ENCODE assay signal across 8 cellular contexts in the genomic region with DNA sequence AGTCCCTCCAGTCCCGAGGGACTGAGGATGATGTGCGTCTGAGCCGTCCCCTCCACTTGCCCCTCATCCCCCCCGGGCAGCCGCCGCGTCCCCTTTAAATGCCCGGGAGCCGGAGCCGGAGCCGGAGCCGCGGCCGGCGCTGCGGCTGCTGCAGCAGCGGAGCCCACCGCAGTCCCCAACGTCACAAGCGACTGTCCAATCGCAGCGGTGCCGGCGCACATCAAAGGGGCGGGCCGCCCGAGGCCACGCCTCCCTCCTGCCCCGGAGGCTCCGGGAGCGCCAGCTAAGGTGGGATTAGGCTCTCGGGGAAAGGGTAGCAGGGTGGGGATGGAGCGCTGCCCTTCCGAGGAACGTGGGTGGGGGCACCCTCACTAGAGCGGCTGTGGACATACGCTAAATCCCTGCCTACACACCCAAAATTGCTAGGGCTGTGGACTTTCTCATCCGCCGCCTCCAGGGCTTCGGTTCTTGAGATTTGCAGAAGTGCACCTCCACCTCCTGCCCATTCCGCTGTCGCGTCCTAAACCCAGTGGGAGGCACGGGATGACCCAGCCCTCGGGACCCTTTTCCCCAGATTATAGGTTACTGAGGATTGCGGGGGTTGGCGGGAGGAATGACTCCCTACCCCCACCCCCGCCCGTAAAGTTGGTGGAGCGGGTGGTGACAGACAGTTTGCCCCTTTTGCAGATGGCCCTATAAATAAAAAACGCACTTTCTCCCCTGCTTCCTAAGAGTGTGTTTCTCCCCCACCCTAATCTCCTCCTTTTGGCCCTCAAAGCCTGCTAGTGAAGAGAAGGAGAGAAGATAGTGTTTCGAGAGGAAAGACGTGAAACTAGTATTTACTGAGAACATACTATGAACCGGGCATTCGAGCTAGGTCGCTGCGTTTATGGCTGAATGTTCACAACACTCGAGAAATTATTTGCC. TPM values are rescaled to one million over a fixed set of nuclear protein-coding genes. Genes with fewer than 3 reads are reported as not detected.
DNase-seq lines count a peak whose midpoint lies in the region; ATAC-seq and TF ChIP-seq lines count a peak whose summit lies in the region.

Gene PHOSPHO1 (minus strand): TSS at position 152 of the 927 bp plus-strand sequence. CDS start 4,096 bp downstream, outside the sequence.

- DNase-seq in COR-L47 (lab: John Stamatoyannopoulos, UW): peak; percentile 38
- peak; percentile 84 to 94 (median 87) for DNase-seq in Peyer's patch
- peak; percentile 65 to 77 for DNase-seq in activated T-helper 1 cell treated with anti-CD3 and anti-CD28 coated beads, Interleukin-2, amount 50 U/mL, for 16 hours (ENCODE audit: low read depth in 1 of 2, low spot score in 1 of 2)
- peak; percentile 81 for DNase-seq in fibroblast of pulmonary artery (ENCODE audit: low read depth)
- peak; percentile 83 for DNase-seq in stimulated activated naive CD4-positive, alpha-beta T cell treated with Interleukin-2 at 50 U/mL for 16 hours (lab: John Stamatoyannopoulos, UW)

- peaks cover 73% of the 10 kb centered on the region for H3K27me3 Mint-ChIP-seq in nephron (ENCODE audit: low read depth)

- no peaks in the 10 kb centered on the region for H3K4me1 ChIP-seq in HUES64 (ENCODE audit: insufficient read depth, low read length)
- peaks cover 0 to 10% (median 7%) of the 10 kb centered on the region in 4 donors for H3K4me1 ChIP-seq in Peyer's patch

- no peaks in the 10 kb centered on the region for H3K9me3 Mint-ChIP-seq in nephron

- peak; percentile 88 for ATAC-seq in GM21390 (IDR thresholded peaks at IDR 0.05; ENCODE audit: unreplicated experiment)

- no peaks in the 10 kb centered on the region for H3K36me3 Mint-ChIP-seq in nephron (ENCODE audit: low read depth)

- peak within 1 kb of the TSS; percentile 97 for H3K4me3 ChIP-seq in HUES64 (ENCODE audit: low read length)
- peak within 1 kb of the TSS; percentile 41 to 57 (median 51) for H3K4me3 ChIP-seq in Peyer's patch
- peak within 1 kb of the TSS; percentile 73 for H3K4me3 ChIP-seq in fibroblast of pulmonary artery (replicated peaks; ENCODE audit: low read depth, low read length)

- H3K36me3 ChIP-seq in HUES64 (ENCODE audit: insufficient read depth, low read length) (no peaks in the 10 kb centered on the region), Peyer's patch (no peaks in the 10 kb centered on the region)

- H3K27me3 ChIP-seq in HUES64 (ENCODE audit: insufficient read depth, low read length): peaks cover 54% of the 10 kb centered on the region
- H3K27me3 ChIP-seq in Peyer's patch: no peaks in the 10 kb centered on the region

- 5% methylated on average over 55 of the region's 58 CpGs for WGBS in HUES64

- no peak within 1 kb of the TSS for H3K9ac ChIP-seq in HUES64 (ENCODE audit: low read depth, low read length)

- no peak for TF ChIP-seq POLR2A in Peyer's patch (IDR thresholded peaks at IDR 0.05)

- TF ChIP-seq CTCF in Peyer's patch (IDR thresholded peaks at IDR 0.05): no peak
- TF ChIP-seq CTCF in fibroblast of pulmonary artery (IDR thresholded peaks at IDR 0.05; ENCODE audit: low read length, missing control alignments): no peak
- no peak for TF ChIP-seq CTCF in nephron (IDR thresholded peaks at IDR 0.05; ENCODE audit: unreplicated experiment in 3 of 3)

- no peaks in the 10 kb centered on the region for H3K9me3 ChIP-seq in HUES64 (ENCODE audit: insufficient read depth, low read depth, low read length)
- H3K9me3 ChIP-seq in Peyer's patch: no peaks in the 10 kb centered on the region

- peaks cover 5% of the 10 kb centered on the region for H3K4me1 Mint-ChIP-seq in nephron

- no peak within 1 kb of the TSS for H3K27ac Mint-ChIP-seq in nephron

- peak within 1 kb of the TSS; percentile 80 to 83 (median 81) for H3K4me3 Mint-ChIP-seq in nephron

- H3K27ac ChIP-seq in HUES64 (ENCODE audit: low read depth, low read length) (no peak within 1 kb of the TSS), Peyer's patch (peak within 1 kb of the TSS in 1 of 4 donors; percentile 40)

RNA-seq across cellular contexts. Expression of gene PHOSPHO1, which starts in this region (rescaled TPM):
- polyA plus RNA-seq in HUES64 (2013, experiment 1 of 2): 0.40 TPM
- polyA plus RNA-seq in HUES64 (2013, experiment 2 of 2): 0.19 TPM
- not detected for total RNA-seq in Peyer's patch

Comparison
In these comparisons a context has a peak if more than half of its experiments do, and no peak if none do; other contexts are left out.
1. Peak in DNase-seq and H3K4me3 ChIP-seq in Peyer's patch; RNA of the gene not detected or under 1 TPM.